ENCODE assay signal across 16 cellular contexts in genomic region chr5:33322632-33323031, GRCh38.
DNase-seq lines count a peak whose midpoint lies in the region; ATAC-seq and TF ChIP-seq lines count a peak whose summit lies in the region.
"Had no signal": no experiment of that assay in that cellular context is flagged by ENCODE, and none has a peak within 500 bp of the region (broad histone marks: within the 10 kb centered on the region; RNA-seq: fewer than 3 reads in every experiment).

No MANE protein-coding gene starts in this region.

- H3K4me1 ChIP-seq in SK-N-SH (ENCODE audit: control insufficient read depth in 1 of 2, insufficient read depth in 2 of 2, low read depth in 1 of 2, low read length in 1 of 2) (peaks cover 0 to 21% of the 10 kb centered on the region in 2 experiments; a peak in 3 of 4 replicates), osteoblast (ENCODE audit: insufficient read depth, low read length) (peaks cover 38% of the 10 kb centered on the region)

- CTCF ChIA-PET in SK-N-SH (lab: Yijun Ruan, JAX): no interaction called here

- no peaks in the 10 kb centered on the region for H3K79me2 ChIP-seq in SK-N-SH (ENCODE audit: insufficient read depth)
- no peaks in the 10 kb centered on the region for H3K79me2 ChIP-seq in osteoblast (ENCODE audit: insufficient read depth, low read length)

- H3K9ac ChIP-seq in SK-N-SH: no peak overlapping the region

- ATAC-seq in SK-N-SH treated with all-trans-retinoic acid at 6 μM for 48 hours (no peak), HG03175 (IDR thresholded peaks at IDR 0.05; ENCODE audit: unreplicated experiment) (no peak)
- ATAC-seq: Panc1 had no signal

- H4K20me1 ChIP-seq in SK-N-SH (ENCODE audit: insufficient read depth): no peaks in the 10 kb centered on the region
- no peaks in the 10 kb centered on the region for H4K20me1 ChIP-seq in osteoblast (ENCODE audit: insufficient read depth, low read length)

- TF ChIP-seq CTCF in SK-N-SH (IDR thresholded peaks at IDR 0.05): no peak
- TF ChIP-seq CTCF in fibroblast of the aortic adventitia (IDR thresholded peaks at IDR 0.05; ENCODE audit: insufficient read depth, low read length): no peak
- no peak for TF ChIP-seq CTCF in osteoblast (IDR thresholded peaks at IDR 0.05; ENCODE audit: extremely low read depth, low read depth, low read length)

- no peak for DNase-seq in SK-N-SH
- peak; percentile 80 for DNase-seq in fibroblast of the aortic adventitia (ENCODE audit: low read depth)
- DNase-seq in osteoblast (ENCODE audit: insufficient read length, low spot score, missing footprints): no peak
- no peak for DNase-seq in NCI-H1417 (lab: John Stamatoyannopoulos, UW)
- DNase-seq in Kasumi-1 (lab: John Stamatoyannopoulos, UW): no peak
- no peak for DNase-seq in NCI-H2196 treated with DMSO at 0.1 percent for 48 hours (lab: John Stamatoyannopoulos, UW; ENCODE audit: unreplicated experiment)
- DNase-seq: CD4-positive, alpha-beta memory T cell; H9; NCI-H1930; NCI-H446; NCI-H748 treated with DMSO at 0.1 percent for 48 hours had no signal

- peaks cover 31% of the 10 kb centered on the region for H3F3A ChIP-seq in SK-N-SH (replicated peaks; ENCODE audit: insufficient read depth)

- H3K4me3 ChIP-seq in SK-N-SH (ENCODE audit: low read depth in 2 of 2, low read length in 1 of 2) (no peak overlapping the region), fibroblast of the aortic adventitia (ENCODE audit: low read depth, low read length) (no peak overlapping the region), osteoblast (ENCODE audit: insufficient read depth, low read length) (no peak overlapping the region)
- H3K4me3 ChIP-seq: SK-N-MC had no signal

- H3K9me3 ChIP-seq in SK-N-SH (no peaks in the 10 kb centered on the region), osteoblast (ENCODE audit: low read depth, low read length) (no peaks in the 10 kb centered on the region)

- no peaks in the 10 kb centered on the region for H3K27me3 ChIP-seq in SK-N-SH (ENCODE audit: insufficient read depth)
- no peaks in the 10 kb centered on the region for H3K27me3 ChIP-seq in osteoblast (ENCODE audit: insufficient read depth, low read length)

- no peaks in the 10 kb centered on the region for H3K9me2 ChIP-seq in SK-N-SH

- H3K27ac ChIP-seq in SK-N-SH (ENCODE audit: low read depth in 2 of 2, low read length in 1 of 2): peak overlapping the region in 1 of 2 experiments; percentile 100; a peak in 2 of 4 replicates
- peak overlapping the region; percentile 99 for H3K27ac ChIP-seq in osteoblast (ENCODE audit: low read depth, low read length)
- H3K27ac ChIP-seq: 22Rv1, SK-N-MC had no signal

- POLR2A ChIA-PET in SK-N-SH (lab: Yijun Ruan, JAX): no interaction called here

- no peak overlapping the region for H3K4me2 ChIP-seq in SK-N-SH
- peak overlapping the region; percentile 3 for H3K4me2 ChIP-seq in osteoblast (ENCODE audit: insufficient read depth, low read length)

- peak overlapping the region; percentile 1; the same call in 1 of the 2 replicates for H2AFZ ChIP-seq in SK-N-SH (ENCODE audit: low read depth)
- H2AFZ ChIP-seq in osteoblast (ENCODE audit: low read length): peak overlapping the region; percentile 32

- H3K36me3 ChIP-seq in SK-N-SH (replicated peaks in 1 of 2; ENCODE audit: control insufficient read depth in 1 of 2, insufficient read depth in 2 of 2, low read length in 1 of 2) (no peaks in the 10 kb centered on the region), osteoblast (ENCODE audit: insufficient read depth, low read length) (no peaks in the 10 kb centered on the region)

- TF ChIP-seq EP300 in SK-N-SH (IDR thresholded peaks at IDR 0.05; ENCODE audit: borderline replicate concordance in 1 of 2, low read depth in 1 of 2, low read length in 1 of 2): no peak

- no peak for TF ChIP-seq RAD21 in SK-N-SH (IDR thresholded peaks at IDR 0.05; ENCODE audit: low read length)

- WGBS in SK-N-SH (ENCODE audit: low lambda C conversion rate): 86% methylated on average over 4 of the region's 4 CpGs

TF ChIP-seq in SK-N-SH, 30 proteins besides CTCF, POLR2A, EP300 and RAD21 (continues in another document):
- TF ChIP-seq IRF3 (IDR thresholded peaks at IDR 0.05; ENCODE audit: low read depth, low read length) (no peak), GATA2 (CRISPR knock-in tag; IDR thresholded peaks at IDR 0.05) (no peak), USF1 (IDR thresholded peaks at IDR 0.05; ENCODE audit: borderline replicate concordance, low read depth) (no peak), TCF12 (IDR thresholded peaks at IDR 0.05) (no peak), NFIC (IDR thresholded peaks at IDR 0.05; ENCODE audit: borderline replicate concordance) (no peak), YY1 (IDR thresholded peaks at IDR 0.05; ENCODE audit: low read depth) (no peak), TAF1 (IDR thresholded peaks at IDR 0.05; ENCODE audit: borderline replicate concordance, low read depth, low read length) (no peak), NRF1 (IDR thresholded peaks at IDR 0.05; ENCODE audit: low read depth, low read length) (no peak), CHD2 (IDR thresholded peaks at IDR 0.05; ENCODE audit: low read length, partially characterized antibody) (no peak), RCOR1 (IDR thresholded peaks at IDR 0.05; ENCODE audit: low read length) (no peak), SMC3 (IDR thresholded peaks at IDR 0.05; ENCODE audit: low read depth, low read length) (no peak), TEAD4 (IDR thresholded peaks at IDR 0.05; ENCODE audit: borderline replicate concordance, insufficient read depth) (no peak), FOSL2 (IDR thresholded peaks at IDR 0.05; ENCODE audit: borderline replicate concordance, low read depth) (no peak)

TF ChIP-seq in SK-N-SH treated with all-trans-retinoic acid at 6 μM for 48 hours, 23 proteins besides CTCF, POLR2A, EP300 and RAD21 (continues in another document):
- TF ChIP-seq GLIS3 (CRISPR knock-in tag; IDR thresholded peaks at IDR 0.05): no peak
- no peak for TF ChIP-seq PATZ1 (CRISPR knock-in tag; IDR thresholded peaks at IDR 0.05; ENCODE audit: borderline replicate concordance)
- no peak for TF ChIP-seq ISL1 (CRISPR knock-in tag; IDR thresholded peaks at IDR 0.05)
- TF ChIP-seq SNAI2 (CRISPR knock-in tag; IDR thresholded peaks at IDR 0.05): no peak
- no peak for TF ChIP-seq ZC3H10 (CRISPR knock-in tag; IDR thresholded peaks at IDR 0.05)
- no peak for TF ChIP-seq ZNF565 (CRISPR knock-in tag; conservative IDR thresholded peaks at IDR 0.05; ENCODE audit: low read depth)
- no peak for TF ChIP-seq PPARA (CRISPR knock-in tag; IDR thresholded peaks at IDR 0.05; ENCODE audit: borderline replicate concordance)
- no peak for TF ChIP-seq CREB5 (CRISPR knock-in tag; IDR thresholded peaks at IDR 0.05; ENCODE audit: low read depth)
- no peak for TF ChIP-seq POU6F1 (CRISPR knock-in tag; IDR thresholded peaks at IDR 0.05; ENCODE audit: borderline replicate concordance, low read depth)
- no peak for TF ChIP-seq ESRRG (CRISPR knock-in tag; IDR thresholded peaks at IDR 0.05)
